7 cellular contexts compared by ENCODE assay signal in the genomic region with DNA sequence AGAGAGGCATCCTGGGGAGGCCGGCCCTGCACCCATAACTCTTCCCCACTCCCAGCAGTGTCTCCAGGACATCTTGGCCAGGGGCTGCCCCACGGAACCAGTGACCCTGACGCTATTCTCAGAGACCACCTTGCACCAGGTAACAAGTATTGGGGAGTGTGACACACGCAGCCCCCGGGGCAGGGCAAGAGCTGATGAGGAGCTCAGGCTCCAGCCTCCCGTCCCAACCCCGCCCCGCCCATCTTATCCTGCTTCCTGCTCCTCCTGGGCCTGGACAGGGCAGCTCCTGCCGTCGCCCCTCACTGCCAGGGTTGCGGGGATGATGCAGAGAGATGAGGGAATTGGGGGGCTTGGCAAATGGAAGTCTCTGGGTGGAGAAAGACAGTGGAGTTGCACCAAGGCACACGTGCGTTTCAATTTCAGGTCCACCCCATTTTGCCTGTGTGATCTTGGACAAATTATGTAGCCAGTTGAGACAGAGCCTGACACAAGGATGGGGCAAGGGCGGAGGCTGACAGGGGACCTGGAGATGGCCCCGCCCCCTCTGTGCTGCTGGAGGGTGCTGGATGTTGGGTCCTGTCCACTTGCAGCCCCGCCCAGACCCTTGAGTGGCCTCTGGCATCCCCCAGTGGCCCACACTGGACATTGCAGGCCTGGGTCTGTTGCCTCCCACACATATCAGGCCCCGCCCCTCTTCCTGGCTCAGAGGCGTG.
DNase-seq lines count a peak whose midpoint lies in the region; ATAC-seq and TF ChIP-seq lines count a peak whose summit lies in the region.

No MANE protein-coding gene starts in this region.

- peak overlapping the region in 1 of 3 experiments; percentile 41 for H3K27ac Mint-ChIP-seq in nephron

- intact Hi-C loops in tibial artery (cut with DNase I; ENCODE audit: low total_unique reads), result loop anchor here (1.0 to 2.0 kb wide), 2 partner anchors 24 to 25 kb away; no protein-coding TSS in a partner anchor

- TF ChIP-seq CTCF in GM06990 (IDR thresholded peaks at IDR 0.05; ENCODE audit: insufficient read depth, low read length, poor library complexity, severe bottlenecking) (peak; percentile 93), nephron (IDR thresholded peaks at IDR 0.05; ENCODE audit: unreplicated experiment in 3 of 3) (peak; percentile 95 to 98 (median 96)), tibial artery (IDR thresholded peaks at IDR 0.05) (peak; percentile 100)

- no peak overlapping the region for H3K4me3 Mint-ChIP-seq in nephron

- H3K4me3 ChIP-seq in GM06990 (replicated peaks; ENCODE audit: low read depth, low read length), result no peak overlapping the region
- H3K4me3 ChIP-seq in NT2/D1 (ENCODE audit: insufficient read length, low read depth), result no peak overlapping the region
- no peak overlapping the region for H3K4me3 ChIP-seq in tibial artery

- H3K27me3 Mint-ChIP-seq in nephron (ENCODE audit: low read depth), result peaks cover 35% of the 10 kb centered on the region

- no peak overlapping the region for H3K27ac ChIP-seq in tibial artery

- H3K36me3 Mint-ChIP-seq in nephron (ENCODE audit: low read depth), result no peaks in the 10 kb centered on the region

- DNase-seq in GM06990 (ENCODE audit: extremely low read depth, insufficient read length) (peak; percentile 66), NT2/D1 (ENCODE audit: low read depth, low spot score) (peak; percentile 71), fibroblast of peridontal ligament (ENCODE audit: extremely low read depth) (peak; percentile 76), tibial artery (peak; percentile 86 to 92)
- peak; percentile 47 for DNase-seq in activated T-cell treated with anti-CD3 and anti-CD28 coated beads, Interleukin-2, amount 50 U/mL, for 1 hour

- H3K4me1 Mint-ChIP-seq in nephron, result peaks cover 4% of the 10 kb centered on the region

- no peak overlapping the region for H3K9ac ChIP-seq in NT2/D1 (ENCODE audit: insufficient read length, low read depth)

- H3K27me3 ChIP-seq in GM06990 (replicated peaks; ENCODE audit: control insufficient read depth, insufficient read depth, low read length) (peaks cover 2% of the 10 kb centered on the region; the same call in 1 of the 2 replicates), NT2/D1 (ENCODE audit: insufficient read depth, insufficient read length) (no peaks in the 10 kb centered on the region), tibial artery (no peaks in the 10 kb centered on the region)

- ATAC-seq in HG03175 (IDR thresholded peaks at IDR 0.05; ENCODE audit: unreplicated experiment), result peak; percentile 74

- no peaks in the 10 kb centered on the region for H3K9me3 Mint-ChIP-seq in nephron

- H3K4me1 ChIP-seq in NT2/D1 (ENCODE audit: insufficient read depth, insufficient read length) (peaks cover 2% of the 10 kb centered on the region), tibial artery (peaks cover 0 to 12% (median 9%) of the 10 kb centered on the region in 4 donors)

- H3K36me3 ChIP-seq in GM06990 (ENCODE audit: control insufficient read depth, insufficient read depth, low read length) (no peaks in the 10 kb centered on the region), NT2/D1 (ENCODE audit: insufficient read depth, insufficient read length, low read length) (no peaks in the 10 kb centered on the region), tibial artery (no peaks in the 10 kb centered on the region)

- H3K9me3 ChIP-seq in NT2/D1 (ENCODE audit: insufficient read depth, low read length), result no peaks in the 10 kb centered on the region
- H3K9me3 ChIP-seq in tibial artery, result no peaks in the 10 kb centered on the region
